In the genomic region with DNA sequence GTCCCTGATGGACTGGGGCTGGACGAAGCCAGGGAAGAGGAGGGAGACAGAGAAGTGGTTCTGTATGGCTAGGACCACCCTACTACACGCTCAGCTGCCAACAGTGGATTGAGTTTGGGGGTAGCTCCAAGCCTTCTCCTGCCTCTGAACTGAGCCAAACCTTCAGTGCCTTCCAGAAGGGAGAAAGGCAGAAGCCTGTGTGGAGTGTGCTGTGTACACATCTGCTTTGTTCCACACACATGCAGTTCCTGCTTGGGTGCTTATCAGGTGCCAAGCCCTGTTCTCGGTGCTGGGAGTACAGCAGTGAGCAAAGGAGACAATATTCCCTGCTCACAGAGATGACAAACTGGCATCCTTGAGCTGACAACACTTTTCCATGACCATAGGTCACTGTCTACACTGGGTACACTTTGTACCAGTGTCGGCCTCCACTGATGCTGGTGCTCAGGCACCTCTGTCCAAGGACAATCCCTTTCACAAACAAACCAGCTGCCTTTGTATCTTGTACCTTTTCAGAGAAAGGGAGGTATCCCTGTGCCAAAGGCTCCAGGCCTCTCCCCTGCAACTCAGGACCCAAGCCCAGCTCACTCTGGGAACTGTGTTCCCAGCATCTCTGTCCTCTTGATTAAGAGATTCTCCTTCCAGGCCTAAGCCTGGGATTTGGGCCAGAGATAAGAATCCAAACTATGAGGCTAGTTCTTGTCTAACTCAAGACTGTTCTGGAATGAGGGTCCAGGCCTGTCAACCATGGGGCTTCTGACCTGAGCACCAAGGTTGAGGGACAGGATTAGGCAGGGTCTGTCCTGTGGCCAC, we compare ENCODE assay signal across 34 cellular contexts. TPM values are rescaled to one million over a fixed set of nuclear protein-coding genes. Genes with fewer than 3 reads are reported as not detected.
DNase-seq lines count a peak whose midpoint lies in the region; ATAC-seq, FAIRE-seq and TF ChIP-seq lines count a peak whose summit lies in the region.
"Had no signal": no experiment of that assay in that cellular context is flagged by ENCODE, and none has a peak within 500 bp of the region (broad histone marks: within the 10 kb centered on the region; RNA-seq: fewer than 3 reads in every experiment).

No MANE protein-coding gene starts in this region.

- TF ChIP-seq POLR2A in breast epithelium (IDR thresholded peaks at IDR 0.05) (no peak), vagina (IDR thresholded peaks at IDR 0.05) (no peak)

- ATAC-seq in RWPE2 (ENCODE audit: low read depth) (peak; percentile 7; the same call in 1 of the 3 replicates), HG03196 (IDR thresholded peaks at IDR 0.05; ENCODE audit: unreplicated experiment) (no peak)
- ATAC-seq in activated CD4-positive, CD25-positive, alpha-beta regulatory T cell treated with anti-CD3 and anti-CD28 coated beads, Interleukin-2, amount 50 U/mL, for 24 hours, result no peak
- ATAC-seq: CD8-positive, alpha-beta T cell; naive thymus-derived CD8-positive, alpha-beta T cell had no signal

- no peaks in the 10 kb centered on the region for H3K36me3 ChIP-seq in breast epithelium
- H3K36me3 ChIP-seq in RWPE2 (ENCODE audit: low read depth), result peaks cover 68% of the 10 kb centered on the region
- H3K36me3 ChIP-seq in keratinocyte (ENCODE audit: control insufficient read depth in 2 of 2, extremely low read depth in 1 of 2, insufficient read depth in 2 of 2, low read length in 2 of 2), result peaks cover 33 to 53% of the 10 kb centered on the region in 2 experiments
- peaks cover 0 to 5% of the 10 kb centered on the region in 2 donors for H3K36me3 ChIP-seq in small intestine (ENCODE audit: control insufficient read depth in 2 of 2, insufficient read depth in 2 of 2, low read length in 2 of 2)
- peaks cover 0 to 15% of the 10 kb centered on the region in 2 donors for H3K36me3 ChIP-seq in vagina

- no peak overlapping the region for H3K4me2 ChIP-seq in keratinocyte (ENCODE audit: control insufficient read depth, extremely low read depth, insufficient read depth, low read depth, low read length)
- H3K4me2 ChIP-seq: smooth muscle cell had no signal

- dilution Hi-C loops in keratinocyte (cut with MboI; ENCODE audit: extremely low pct_ligation_motif_present, low sequenced_read_pairs), result no loop called here

- TSS peak; percentile 43 for BruUV-seq in MCF 10A (replicated peaks; lab: Mats Ljungman, UMichigan)

- H3K27ac ChIP-seq in breast epithelium (no peak overlapping the region), RWPE2 (ENCODE audit: poor library complexity, severe bottlenecking) (peak overlapping the region; percentile 20), keratinocyte (ENCODE audit: control insufficient read depth, insufficient read depth, low read length) (no peak overlapping the region), small intestine (ENCODE audit: low read depth in 1 of 2, low read length in 1 of 2) (peak overlapping the region in 1 of 2 donors; percentile 28), vagina (no peak overlapping the region)
- H3K27ac ChIP-seq: coronary artery, esophagus squamous epithelium, tibial artery, VCaP had no signal

- H3K9ac ChIP-seq in keratinocyte (ENCODE audit: control insufficient read depth, extremely low read depth, insufficient read depth, low read length), result no peak overlapping the region

- H3K4me3 Mint-ChIP-seq in MCF 10A (ENCODE audit: unreplicated experiment), result no peak overlapping the region
- H3K4me3 Mint-ChIP-seq: activated CD4-positive, alpha-beta T cell treated with anti-CD3 and anti-CD28 coated beads, Interleukin-2, amount 10 ng/mL, durations not matched to agents 7 days and 5 days; activated naive CD4-positive, alpha-beta T cell treated with anti-CD3 and anti-CD28 coated beads for 36 hours; B cell; CD8-positive, alpha-beta T cell; mesothelial cell of epicardium; naive thymus-derived CD8-positive, alpha-beta T cell had no signal

- CTCF ChIA-PET in MCF 10A (lab: Yijun Ruan, JAX), result interaction anchor here (0.8 to 1.5 kb wide), 3 partner anchors 13 to 42 kb away, joined by 4 to 6 read pairs (median 4); no protein-coding TSS in a partner anchor

- 63 to 75% (median 69%) methylated on average over 4 of the region's 4 CpGs for WGBS in small intestine, 3 donors

- DNase-seq in MCF 10A (ENCODE audit: unreplicated experiment) (no peak), breast epithelium (ENCODE audit: low spot score in 2 of 2) (no peak), RWPE2 (ENCODE audit: low spot score) (no peak), keratinocyte (ENCODE audit: low read depth, low spot score) (no peak), small intestine (peak; percentile 81), vagina (ENCODE audit: extremely low spot score in 2 of 2) (no peak)
- DNase-seq: activated CD4-positive, alpha-beta T cell treated with anti-CD3 and anti-CD28 coated beads, Interleukin-2, amount 10 ng/mL, durations not matched to agents 7 days and 5 days; activated naive CD4-positive, alpha-beta T cell treated with anti-CD3 and anti-CD28 coated beads for 36 hours; amniotic stem cell; CD8-positive, alpha-beta T cell; effector memory CD4-positive, alpha-beta T cell; esophagus squamous epithelium; foreskin melanocyte; hippocampal formation; naive thymus-derived CD8-positive, alpha-beta T cell; NCI-H1092 treated with DMSO at 0.1 percent for 48 hours; NCI-H187 treated with DMSO at 0.1 percent for 48 hours; NCI-H2227 treated with DMSO at 0.1 percent for 48 hours; NCI-H774; occipital lobe; SIG-M5; stimulated activated CD4-positive, alpha-beta T cell treated with anti-CD3 and anti-CD28 coated beads, Interleukin-2, amount 100 ng/mL, for 24 hours; SW 1271; T-helper 9 cell had no signal

- no peaks in the 10 kb centered on the region for H3K27me3 Mint-ChIP-seq in MCF 10A (ENCODE audit: insufficient read depth, unreplicated experiment)
- H3K27me3 Mint-ChIP-seq: activated CD4-positive, alpha-beta T cell treated with anti-CD3 and anti-CD28 coated beads, Interleukin-2, amount 10 ng/mL, durations not matched to agents 7 days and 5 days; B cell; IgD-negative memory B cell; naive thymus-derived CD8-positive, alpha-beta T cell had no signal

- no peaks in the 10 kb centered on the region for H3K9me3 ChIP-seq in breast epithelium
- no peaks in the 10 kb centered on the region for H3K9me3 ChIP-seq in RWPE2 (ENCODE audit: severe bottlenecking)
- H3K9me3 ChIP-seq in keratinocyte (ENCODE audit: control insufficient read depth, low read depth, low read length), result no peaks in the 10 kb centered on the region
- no peaks in the 10 kb centered on the region for H3K9me3 ChIP-seq in small intestine (ENCODE audit: control insufficient read depth, low read depth)
- H3K9me3 ChIP-seq in vagina, result no peaks in the 10 kb centered on the region
- H3K9me3 ChIP-seq: esophagus squamous epithelium, tibial artery had no signal

- H3K9me1 ChIP-seq in keratinocyte (ENCODE audit: control insufficient read depth, extremely low read depth, insufficient read depth, low read length), result no peaks in the 10 kb centered on the region

- no peaks in the 10 kb centered on the region for H4K20me1 ChIP-seq in keratinocyte (ENCODE audit: control insufficient read depth, extremely low read depth, insufficient read depth, low read length)

- H3K27me3 ChIP-seq in breast epithelium (no peaks in the 10 kb centered on the region), RWPE2 (ENCODE audit: insufficient read depth, poor library complexity, severe bottlenecking) (no peaks in the 10 kb centered on the region), keratinocyte (ENCODE audit: control insufficient read depth, extremely low read depth, insufficient read depth, low read length) (no peaks in the 10 kb centered on the region), small intestine (ENCODE audit: control insufficient read depth in 2 of 2, insufficient read depth in 2 of 2, low read length in 2 of 2) (no peaks in the 10 kb centered on the region), vagina (no peaks in the 10 kb centered on the region)
- H3K27me3 ChIP-seq: esophagus squamous epithelium, tibial artery had no signal

- H3K4me1 ChIP-seq in breast epithelium, result no peaks in the 10 kb centered on the region
- H3K4me1 ChIP-seq in RWPE2 (ENCODE audit: insufficient read depth, poor library complexity, severe bottlenecking), result peaks cover 17% of the 10 kb centered on the region
- H3K4me1 ChIP-seq in keratinocyte (ENCODE audit: control insufficient read depth, extremely low read depth, insufficient read depth, low read length), result peaks cover 19% of the 10 kb centered on the region
- H3K4me1 ChIP-seq in small intestine (ENCODE audit: control insufficient read depth in 2 of 2, insufficient read depth in 1 of 2, low read depth in 1 of 2, low read length in 1 of 2), result no peaks in the 10 kb centered on the region
- no peaks in the 10 kb centered on the region for H3K4me1 ChIP-seq in vagina
- H3K4me1 ChIP-seq: esophagus squamous epithelium, tibial artery had no signal

- FAIRE-seq in keratinocyte (lab: Jason Lieb, UNC) (peak; percentile 13), small intestine (lab: Jason Lieb, UNC) (no peak)
- FAIRE-seq: H1 had no signal

- H3K79me2 ChIP-seq in keratinocyte (ENCODE audit: control insufficient read depth, insufficient read depth, low read length), result no peaks in the 10 kb centered on the region

- POLR2A ChIA-PET in MCF 10A (lab: Yijun Ruan, JAX), result interaction anchor here (1.1 to 13.1 kb wide), 2 partner anchors 13 to 31 kb away, joined by 4 to 198 read pairs; partner anchors contain the start of gene TRIB3

- H3K4me3 ChIP-seq in breast epithelium, result no peak overlapping the region
- H3K4me3 ChIP-seq in RWPE2 (ENCODE audit: severe bottlenecking), result no peak overlapping the region
- no peak overlapping the region for H3K4me3 ChIP-seq in keratinocyte (ENCODE audit: control insufficient read depth in 2 of 3, extremely low read depth in 1 of 3, insufficient read depth in 2 of 3, low read depth in 1 of 3, low read length in 3 of 3)
- H3K4me3 ChIP-seq in small intestine (ENCODE audit: low read depth in 1 of 2, low read length in 2 of 2), result no peak overlapping the region
- no peak overlapping the region for H3K4me3 ChIP-seq in vagina
- H3K4me3 ChIP-seq: coronary artery, esophagus squamous epithelium, smooth muscle cell, tibial artery had no signal

- H2AFZ ChIP-seq in keratinocyte (ENCODE audit: control insufficient read depth, low read length), result no peak overlapping the region

- H3K9me3 Mint-ChIP-seq in MCF 10A (ENCODE audit: unreplicated experiment), result no peaks in the 10 kb centered on the region
- H3K9me3 Mint-ChIP-seq: activated CD4-positive, alpha-beta T cell treated with anti-CD3 and anti-CD28 coated beads, Interleukin-2, amount 10 ng/mL, durations not matched to agents 7 days and 5 days; activated naive CD4-positive, alpha-beta T cell treated with anti-CD3 and anti-CD28 coated beads for 36 hours; CD8-positive, alpha-beta T cell; IgD-negative memory B cell; mesothelial cell of epicardium; naive thymus-derived CD8-positive, alpha-beta T cell had no signal

- intact Hi-C loops in MCF 10A (cut with micrococcal nuclease), result no loop called here
- intact Hi-C loops in breast epithelium (cut with DNase I; ENCODE audit: low total_unique reads), result no loop called here
- intact Hi-C loops in vagina (cut with DNase I), result no loop called here

- H3K27ac Mint-ChIP-seq in MCF 10A (ENCODE audit: low read depth, unreplicated experiment), result no peak overlapping the region
- H3K27ac Mint-ChIP-seq: activated CD4-positive, alpha-beta T cell treated with anti-CD3 and anti-CD28 coated beads, Interleukin-2, amount 10 ng/mL, durations not matched to agents 7 days and 5 days; activated naive CD4-positive, alpha-beta T cell treated with anti-CD3 and anti-CD28 coated beads for 36 hours; B cell; CD8-positive, alpha-beta T cell; mesothelial cell of epicardium had no signal

- TF ChIP-seq CTCF in MCF 10A (IDR thresholded peaks at IDR 0.05; ENCODE audit: unreplicated experiment) (no peak), breast epithelium (IDR thresholded peaks at IDR 0.05) (no peak), RWPE2 (IDR thresholded peaks at IDR 0.05; ENCODE audit: poor library complexity, severe bottlenecking) (no peak), keratinocyte (optimal IDR thresholded peaks at IDR 0.05 in 1 of 3, IDR thresholded peaks at IDR 0.05 in 1 of 3, conservative IDR thresholded peaks at IDR 0.05 in 1 of 3; ENCODE audit: extremely low read depth in 1 of 3, insufficient read depth in 2 of 3, low read length in 3 of 3) (no peak), vagina (IDR thresholded peaks at IDR 0.05) (no peak)

- H3K36me3 Mint-ChIP-seq in MCF 10A (ENCODE audit: insufficient read depth, unreplicated experiment), result peaks cover 69% of the 10 kb centered on the region

- peaks cover 14% of the 10 kb centered on the region for H3K4me1 Mint-ChIP-seq in MCF 10A (ENCODE audit: insufficient read depth, unreplicated experiment)

RNA-seq across cellular contexts. Expression of gene RBCK1, which starts 11.3 kb away (rescaled TPM):
- total RNA-seq in MCF 10A (2022) (353 and 488 TPM in 2 replicates), breast epithelium (10 to 100 TPM; 61.3 to 69.5 (median 66.2) TPM), vagina (67.0 TPM)
- polyA plus RNA-seq in keratinocyte (83.3 to 136 TPM (median 129 TPM) in 3 replicates), small intestine (100 to 1,000 TPM; 148 to 176 (median 169) TPM)
- 104 TPM for polyA plus RNA-seq in keratinocyte (2011; ENCODE audit: low read depth)
- 94.2 and 135 TPM in 2 replicates for polyA plus RNA-seq in keratinocyte (2011; cell fraction: cytosol; rRNA removed)
- 162 and 239 TPM in 2 replicates for polyA plus RNA-seq in keratinocyte (2011; cell fraction: nucleus; rRNA removed)
- polyA plus RNA-seq in keratinocyte (2012; ENCODE audit: low replicate concordance), result 131 and 169 TPM in 2 replicates
- 70.6 to 145 TPM (median 76.0 TPM) in 3 replicates for polyA minus RNA-seq in keratinocyte
- polyA minus RNA-seq in keratinocyte (2011; cell fraction: cytosol; rRNA and poly(A)+ RNA removed), result 137 TPM
- polyA minus RNA-seq in keratinocyte (2011; cell fraction: nucleus; rRNA and poly(A)+ RNA removed), result 72.8 and 74.5 TPM in 2 replicates

RNA-seq across cellular contexts. Expression of gene TRIB3, which starts 16.3 kb away (rescaled TPM):
- total RNA-seq in MCF 10A (2022) (477 and 598 TPM in 2 replicates), breast epithelium (10 to 100 TPM in 2 of 3 donors, 1 to 10 TPM in 1; 4.5 to 18.0 (median 14.5) TPM), vagina (15.7 TPM)
- polyA plus RNA-seq in keratinocyte (52.6 to 68.4 TPM (median 57.6 TPM) in 3 replicates), small intestine (10 to 100 TPM in 1 of 3 donors, 1 to 10 TPM in 2; 1.6 to 41.7 (median 4.9) TPM)
- polyA plus RNA-seq in keratinocyte (2011; ENCODE audit: low read depth), result 13.0 TPM
- polyA plus RNA-seq in keratinocyte (2011; cell fraction: cytosol; rRNA removed), result 55.6 and 70.2 TPM in 2 replicates
- polyA plus RNA-seq in keratinocyte (2011; cell fraction: nucleus; rRNA removed), result 36.6 and 44.0 TPM in 2 replicates
- polyA plus RNA-seq in keratinocyte (2012; ENCODE audit: low replicate concordance), result 56.1 and 108 TPM in 2 replicates
- polyA minus RNA-seq in keratinocyte, result 52.9 to 56.4 TPM (median 53.6 TPM) in 3 replicates
- 103 TPM for polyA minus RNA-seq in keratinocyte (2011; cell fraction: cytosol; rRNA and poly(A)+ RNA removed)
- polyA minus RNA-seq in keratinocyte (2011; cell fraction: nucleus; rRNA and poly(A)+ RNA removed), result 29.4 and 35.6 TPM in 2 replicates

RNA-seq across cellular contexts. Expression of gene NRSN2, which starts 49.9 kb away (rescaled TPM):
- 8.2 and 8.4 TPM in 2 replicates for total RNA-seq in MCF 10A (2022)
- 10 to 100 TPM in 2 of 3 donors, 1 to 10 TPM in 1; 9.4 to 22.3 (median 21.8) TPM for total RNA-seq in breast epithelium
- 10.4 to 29.0 TPM (median 14.0 TPM) in 3 replicates for polyA plus RNA-seq in keratinocyte
- 2.3 TPM for polyA plus RNA-seq in keratinocyte (2011; ENCODE audit: low read depth)
- 12.5 and 32.8 TPM in 2 replicates for polyA plus RNA-seq in keratinocyte (2011; cell fraction: cytosol; rRNA removed)
- polyA plus RNA-seq in keratinocyte (2011; cell fraction: nucleus; rRNA removed), result 15.1 and 26.5 TPM in 2 replicates
- 10.6 and 21.1 TPM in 2 replicates for polyA plus RNA-seq in keratinocyte (2012; ENCODE audit: low replicate concordance)
- 8.4 to 20.7 TPM (median 11.2 TPM) in 3 replicates for polyA minus RNA-seq in keratinocyte
- polyA minus RNA-seq in keratinocyte (2011; cell fraction: cytosol; rRNA and poly(A)+ RNA removed), result 18.6 TPM
- 9.5 and 10.2 TPM in 2 replicates for polyA minus RNA-seq in keratinocyte (2011; cell fraction: nucleus; rRNA and poly(A)+ RNA removed)
- 10 to 100 TPM in 1 of 3 donors, 1 to 10 TPM in 1, under 1 TPM in 1; 0.67 to 14.3 (median 4.9) TPM for polyA plus RNA-seq in small intestine
- 21.6 TPM for total RNA-seq in vagina

Comparison
In these comparisons a context has a peak if more than half of its experiments do, and no peak if none do; other contexts are left out.
1. RNA of gene TRIB3, which starts 16.3 kb away (total RNA-seq): 477 to 598 TPM in MCF 10A; 15.7 TPM in vagina (single experiment) and 4.5 to 18.0 TPM in breast epithelium; every median in the first group is over 10 times any median in the second.